24 cellular contexts compared by ENCODE assay signal in the genomic region with DNA sequence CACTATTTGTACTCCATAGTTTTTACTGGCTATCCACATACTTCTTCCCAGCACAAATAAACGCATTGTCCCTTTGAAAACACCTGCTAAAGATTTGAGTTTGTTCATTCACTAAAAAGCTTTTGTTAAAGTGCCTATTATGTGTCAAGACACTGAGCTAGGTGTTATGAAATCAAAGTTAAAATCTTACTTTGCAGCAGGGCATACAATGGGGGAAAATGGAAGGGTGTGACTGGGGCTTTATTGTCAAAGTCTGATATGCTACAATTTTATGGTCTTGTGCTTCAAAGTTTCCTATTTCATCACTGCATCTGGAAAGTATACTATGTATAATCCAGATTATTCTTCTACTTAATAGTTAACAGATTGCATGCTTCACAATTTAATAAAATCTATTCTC.
"Had no signal": no experiment of that assay in that cellular context is flagged by ENCODE, and none has a peak within 500 bp of the region (broad histone marks: within the 10 kb centered on the region; RNA-seq: fewer than 3 reads in every experiment).

No MANE protein-coding gene starts in this region.

- H3K36me3 ChIP-seq: gastroesophageal sphincter, right atrium auricular region, spleen, thoracic aorta, uterus had no signal

- H2AFZ ChIP-seq: hepatocyte had no signal

- H3K27ac ChIP-seq: dorsolateral prefrontal cortex, gastroesophageal sphincter, hepatocyte, right atrium auricular region, spleen, thoracic aorta, uterus had no signal

- H3K4me3 ChIP-seq: dorsolateral prefrontal cortex, gastroesophageal sphincter, hepatocyte, right atrium auricular region, spleen, thoracic aorta, uterus had no signal

- H3K4me1 ChIP-seq: uterus had no signal

- FAIRE-seq: bronchial epithelial cell, keratinocyte had no signal

- ATAC-seq: activated CD4-positive, alpha-beta T cell treated with anti-CD3 and anti-CD28 coated beads for 36 hours; activated CD8-positive, alpha-beta memory T cell treated with anti-CD3 and anti-CD28 coated beads, Interleukin-2, amount 10 ng/mL, durations not matched to agents 7 days and 5 days; activated CD8-positive, alpha-beta T cell treated with anti-CD3 and anti-CD28 coated beads, Interleukin-2, amount 10 ng/mL, durations not matched to agents 7 days and 5 days; gastroesophageal sphincter; left cardiac atrium; naive thymus-derived CD4-positive, alpha-beta T cell had no signal

- DNase-seq: activated CD4-positive, alpha-beta T cell treated with anti-CD3 and anti-CD28 coated beads for 36 hours; activated CD4-positive, CD25-positive, alpha-beta regulatory T cell; activated CD8-positive, alpha-beta memory T cell treated with anti-CD3 and anti-CD28 coated beads, Interleukin-2, amount 10 ng/mL, durations not matched to agents 7 days and 5 days; activated CD8-positive, alpha-beta T cell treated with anti-CD3 and anti-CD28 coated beads, Interleukin-2, amount 10 ng/mL, durations not matched to agents 7 days and 5 days; activated effector memory CD4-positive, alpha-beta T cell treated with Interleukin-2 at 50 U/mL for 16 hours; activated naive CD4-positive, alpha-beta T cell treated with Interleukin-2 at 50 U/mL for 16 hours; activated T-cell treated with anti-CD3 and anti-CD28 coated beads for 4 hours; anterior cingulate cortex; dorsolateral prefrontal cortex; effector memory CD4-positive, alpha-beta T cell; erythroblast; left cardiac atrium; mammary epithelial cell; naive thymus-derived CD4-positive, alpha-beta T cell; spleen; stimulated activated naive CD4-positive, alpha-beta T cell treated with Interleukin-2 at 50 U/mL for 16 hours; T-helper 2 cell; uterus had no signal

- H3K9me3 ChIP-seq: gastroesophageal sphincter, right atrium auricular region, spleen, thoracic aorta, uterus had no signal

- H3K27me3 ChIP-seq: dorsolateral prefrontal cortex, gastroesophageal sphincter, hepatocyte, right atrium auricular region, spleen, uterus had no signal

- H3K4me2 ChIP-seq: hepatocyte had no signal
